ENCODE assay signal across 10 cellular contexts in the genomic region with DNA sequence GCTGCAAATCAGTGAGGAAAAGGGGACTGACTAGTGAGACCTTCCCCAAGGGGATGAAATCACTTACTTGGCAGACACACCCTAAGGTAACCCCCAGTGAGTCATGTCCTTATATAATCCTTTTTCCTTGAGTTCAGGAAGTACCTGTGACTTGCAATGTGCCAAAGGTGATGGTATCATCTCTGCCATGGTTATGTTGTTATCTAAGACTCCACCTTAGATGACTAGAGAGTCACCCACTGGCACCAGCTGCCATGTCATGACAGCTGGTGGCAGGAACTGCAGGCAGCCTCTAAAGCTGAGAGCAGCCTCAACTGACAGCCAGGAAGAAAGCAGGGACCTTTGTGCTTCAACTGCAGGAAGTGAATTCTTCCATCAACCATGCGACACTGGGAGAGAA. TPM values are rescaled to one million over a fixed set of nuclear protein-coding genes. Genes with fewer than 3 reads are reported as not detected.
DNase-seq lines count a peak whose midpoint lies in the region; ATAC-seq and TF ChIP-seq lines count a peak whose summit lies in the region.
"Had no signal": no experiment of that assay in that cellular context is flagged by ENCODE, and none has a peak within 500 bp of the region (broad histone marks: within the 10 kb centered on the region; RNA-seq: fewer than 3 reads in every experiment).

No MANE protein-coding gene starts in this region.

- DNase-seq in DND-41 = peak; percentile 57
- DNase-seq in NCI-H1694 treated with DMSO at 0.1 percent for 48 hours (lab: John Stamatoyannopoulos, UW) = peak; percentile 86
- no peak for DNase-seq in activated T-helper 2 cell treated with anti-CD3 and anti-CD28 coated beads, Interferon-gamma antibody, Interleukin-2, Interleukin-4, amounts not matched to agents 10 μg/mL and 5 μg/mL and 100 μg/mL, durations not matched to agents 14 hours and 24 hours and 36 hours (ENCODE audit: low spot score)
- no peak for DNase-seq in NCI-H2029 treated with DMSO at 0.1 percent for 48 hours (lab: John Stamatoyannopoulos, UW)
- no peak for DNase-seq in superior temporal gyrus (ENCODE audit: extremely low spot score)
- DNase-seq: NCI-H187 had no signal

- H3K4me3 ChIP-seq in DND-41 (ENCODE audit: low read depth in 1 of 2, low read length in 2 of 2) = no peak overlapping the region
- H3K4me3 ChIP-seq in muscle layer of duodenum (ENCODE audit: low read depth in 1 of 2, low read length in 2 of 2) = no peak overlapping the region

- H3K9me3 Mint-ChIP-seq in activated T-helper 2 cell treated with anti-CD3 and anti-CD28 coated beads, Interferon-gamma antibody, Interleukin-2, Interleukin-4, amounts not matched to agents 10 μg/mL and 5 μg/mL and 100 μg/mL, durations not matched to agents 14 hours and 24 hours and 36 hours = peaks cover 2% of the 10 kb centered on the region
- H3K9me3 Mint-ChIP-seq: neural crest cell had no signal

- H3K4me1 Mint-ChIP-seq in activated T-helper 2 cell treated with anti-CD3 and anti-CD28 coated beads, Interferon-gamma antibody, Interleukin-2, Interleukin-4, amounts not matched to agents 10 μg/mL and 5 μg/mL and 100 μg/mL, durations not matched to agents 14 hours and 24 hours and 36 hours (ENCODE audit: low read depth) = peaks cover 40% of the 10 kb centered on the region

- no peaks in the 10 kb centered on the region for H4K20me1 ChIP-seq in DND-41 (ENCODE audit: insufficient read depth, low read length)

- H2AFZ ChIP-seq in DND-41 (ENCODE audit: low read depth, low read length) = no peak overlapping the region

- H3K36me3 ChIP-seq in DND-41 (ENCODE audit: insufficient read depth, low read length) (peaks cover 3% of the 10 kb centered on the region; the same call in 1 of the 2 replicates), muscle layer of duodenum (ENCODE audit: control insufficient read depth in 1 of 2, insufficient read depth in 2 of 2, low read length in 2 of 2) (no peaks in the 10 kb centered on the region)

- peaks cover 3% of the 10 kb centered on the region; the same call in 1 of the 2 replicates for H3K79me2 ChIP-seq in DND-41 (ENCODE audit: insufficient read depth, low read length)

- H3K9ac ChIP-seq in DND-41 (ENCODE audit: low read depth, low read length) = no peak overlapping the region

- no peak overlapping the region for H3K4me2 ChIP-seq in DND-41 (ENCODE audit: insufficient read depth, low read length)

- intact Hi-C loops in activated T-helper 2 cell treated with anti-CD3 and anti-CD28 coated beads, Interferon-gamma antibody, Interleukin-2, Interleukin-4, amounts not matched to agents 10 μg/mL and 5 μg/mL and 100 μg/mL, durations not matched to agents 14 hours and 24 hours and 36 hours (cut with micrococcal nuclease) = no loop called here

- no peaks in the 10 kb centered on the region for H3K27me3 ChIP-seq in DND-41 (ENCODE audit: insufficient read depth, low read length, poor library complexity)
- no peaks in the 10 kb centered on the region for H3K27me3 ChIP-seq in muscle layer of duodenum (ENCODE audit: low read depth, low read length)

- no peak for TF ChIP-seq CTCF in DND-41 (IDR thresholded peaks at IDR 0.05; ENCODE audit: borderline replicate concordance, extremely low read depth, low read length, poor library complexity, severe bottlenecking)

- H3K27me3 Mint-ChIP-seq in activated T-helper 2 cell treated with anti-CD3 and anti-CD28 coated beads, Interferon-gamma antibody, Interleukin-2, Interleukin-4, amounts not matched to agents 10 μg/mL and 5 μg/mL and 100 μg/mL, durations not matched to agents 14 hours and 24 hours and 36 hours (ENCODE audit: low read depth) = no peaks in the 10 kb centered on the region

- H3K4me1 ChIP-seq in DND-41 (ENCODE audit: insufficient read depth, low read length) (peaks cover 13% of the 10 kb centered on the region), muscle layer of duodenum (ENCODE audit: control insufficient read depth in 1 of 2, insufficient read depth in 2 of 2, low read length in 2 of 2) (no peaks in the 10 kb centered on the region)

- peak; percentile 83 for ATAC-seq in DND-41 (ENCODE audit: insufficient read depth, low read depth)
- no peak for ATAC-seq in GM18498 (IDR thresholded peaks at IDR 0.05; ENCODE audit: unreplicated experiment)
- no peak for ATAC-seq in HG03460 (IDR thresholded peaks at IDR 0.05; ENCODE audit: unreplicated experiment)

- H3K9me3 ChIP-seq in DND-41 (ENCODE audit: insufficient read depth, low read length, severe bottlenecking) = no peaks in the 10 kb centered on the region
- no peaks in the 10 kb centered on the region for H3K9me3 ChIP-seq in muscle layer of duodenum (ENCODE audit: control insufficient read depth in 1 of 2, low read length in 2 of 2)

- peak overlapping the region; percentile 45 for H3K4me3 Mint-ChIP-seq in activated T-helper 2 cell treated with anti-CD3 and anti-CD28 coated beads, Interferon-gamma antibody, Interleukin-2, Interleukin-4, amounts not matched to agents 10 μg/mL and 5 μg/mL and 100 μg/mL, durations not matched to agents 14 hours and 24 hours and 36 hours (ENCODE audit: low read depth)
- H3K4me3 Mint-ChIP-seq: neural crest cell had no signal

- peak overlapping the region; percentile 84 for H3K27ac Mint-ChIP-seq in activated T-helper 2 cell treated with anti-CD3 and anti-CD28 coated beads, Interferon-gamma antibody, Interleukin-2, Interleukin-4, amounts not matched to agents 10 μg/mL and 5 μg/mL and 100 μg/mL, durations not matched to agents 14 hours and 24 hours and 36 hours

- H3K27ac ChIP-seq in DND-41 (ENCODE audit: low read length) = peak overlapping the region; percentile 61
- H3K27ac ChIP-seq in muscle layer of duodenum (ENCODE audit: low read length) = peak overlapping the region; percentile 39

- peaks cover 40% of the 10 kb centered on the region for H3K36me3 Mint-ChIP-seq in activated T-helper 2 cell treated with anti-CD3 and anti-CD28 coated beads, Interferon-gamma antibody, Interleukin-2, Interleukin-4, amounts not matched to agents 10 μg/mL and 5 μg/mL and 100 μg/mL, durations not matched to agents 14 hours and 24 hours and 36 hours (ENCODE audit: low read depth)

RNA-seq across cellular contexts. Expression of a gene that starts 12.5 kb away (rescaled TPM):
- 23.4 and 24.8 TPM in 2 replicates for total RNA-seq in activated T-helper 2 cell treated with anti-CD3 and anti-CD28 coated beads, Interferon-gamma antibody, Interleukin-2, Interleukin-4, amounts not matched to agents 10 μg/mL and 5 μg/mL and 100 μg/mL, durations not matched to agents 14 hours and 24 hours and 36 hours

RNA-seq across cellular contexts. Expression of a gene that starts 22.0 kb away (rescaled TPM):
- total RNA-seq in activated T-helper 2 cell treated with anti-CD3 and anti-CD28 coated beads, Interferon-gamma antibody, Interleukin-2, Interleukin-4, amounts not matched to agents 10 μg/mL and 5 μg/mL and 100 μg/mL, durations not matched to agents 14 hours and 24 hours and 36 hours = 28.9 and 29.8 TPM in 2 replicates

RNA-seq across cellular contexts. Expression of a gene that starts 37.4 kb away (rescaled TPM):
- total RNA-seq in activated T-helper 2 cell treated with anti-CD3 and anti-CD28 coated beads, Interferon-gamma antibody, Interleukin-2, Interleukin-4, amounts not matched to agents 10 μg/mL and 5 μg/mL and 100 μg/mL, durations not matched to agents 14 hours and 24 hours and 36 hours = 66.0 and 67.5 TPM in 2 replicates

RNA-seq across cellular contexts. Expression of a gene that starts 57.5 kb away (rescaled TPM):
- total RNA-seq in activated T-helper 2 cell treated with anti-CD3 and anti-CD28 coated beads, Interferon-gamma antibody, Interleukin-2, Interleukin-4, amounts not matched to agents 10 μg/mL and 5 μg/mL and 100 μg/mL, durations not matched to agents 14 hours and 24 hours and 36 hours = 71.6 and 74.8 TPM in 2 replicates

Comparison
In these comparisons a context has a peak if more than half of its experiments do, and no peak if none do; other contexts are left out.
1. DNase-seq: peak in DND-41 (single experiment) and NCI-H1694 treated with DMSO at 0.1 percent for 48 hours (single experiment); none in activated T-helper 2 cell treated with anti-CD3 and anti-CD28 coated beads, Interferon-gamma antibody, Interleukin-2, Interleukin-4, amounts not matched to agents 10 μg/mL and 5 μg/mL and 100 μg/mL, durations not matched to agents 14 hours and 24 hours and 36 hours (single experiment), NCI-H2029 treated with DMSO at 0.1 percent for 48 hours (single experiment) and superior temporal gyrus (single experiment).